ENCODE assay signal across 8 cellular contexts in the genomic region with DNA sequence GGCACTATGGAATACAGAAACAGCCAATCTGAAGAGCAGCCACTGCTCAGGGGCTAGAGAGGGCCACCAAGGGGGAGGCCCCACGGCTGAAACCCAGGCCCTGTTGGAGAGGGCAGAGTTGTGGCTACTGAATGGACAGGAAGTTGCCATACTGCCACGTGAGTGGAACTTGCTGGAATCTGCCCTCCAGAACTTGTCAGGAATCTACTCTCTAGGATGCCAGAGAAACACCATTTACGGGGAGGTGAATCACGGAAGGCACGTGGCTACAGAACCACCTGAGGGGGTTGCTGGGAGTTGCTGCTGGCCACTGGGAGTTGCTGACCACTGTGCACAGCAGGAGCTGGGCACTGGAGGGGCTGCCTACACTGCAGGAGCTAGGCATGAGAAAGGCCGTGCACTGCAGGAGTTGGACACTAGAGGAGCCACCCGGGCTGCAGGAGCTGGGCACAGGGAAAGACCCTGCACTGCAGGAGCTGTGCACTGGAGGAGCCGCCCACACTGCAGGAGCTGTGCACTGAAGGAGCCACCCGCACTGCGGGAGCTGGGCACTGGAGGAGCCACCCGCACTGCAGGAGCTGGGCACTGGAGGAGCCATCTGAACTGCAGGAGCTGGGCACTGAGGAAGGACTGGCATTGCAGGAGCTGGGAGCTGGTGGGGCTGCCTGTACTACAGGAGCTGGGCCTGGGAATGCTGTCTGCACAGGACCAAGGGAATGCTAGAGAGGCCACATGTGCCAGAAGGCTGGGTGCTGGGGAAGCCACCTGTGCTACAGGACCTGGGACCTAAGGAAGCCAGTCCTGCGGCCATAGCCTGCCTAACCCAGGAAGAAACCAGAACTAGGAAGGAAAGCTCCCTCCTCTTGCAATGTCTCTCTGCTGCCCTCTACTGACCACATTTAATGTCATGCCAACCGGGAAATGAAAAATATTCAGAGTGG.
DNase-seq lines count a peak whose midpoint lies in the region; ATAC-seq and TF ChIP-seq lines count a peak whose summit lies in the region.

No MANE protein-coding gene starts in this region.

- H3K9me3 Mint-ChIP-seq in progenitor cell of endocrine pancreas (ENCODE audit: low read depth) = no peaks in the 10 kb centered on the region

- H3K36me3 ChIP-seq in GM06990 (ENCODE audit: control insufficient read depth, insufficient read depth, low read length) = no peaks in the 10 kb centered on the region

- H3K36me3 Mint-ChIP-seq in progenitor cell of endocrine pancreas (ENCODE audit: insufficient read depth) = no peaks in the 10 kb centered on the region

- in situ Hi-C loops in SK-MEL-5 (cut with HindIII; ENCODE audit: low pct_unique_long_range_greater_than_20kb, low sequenced_read_pairs) = no loop called here

- intact Hi-C loops in left cardiac atrium (cut with DNase I) = loop anchor here (5.0 to 10.0 kb wide), 3 partner anchors 265 to 1148 kb away; partner anchors contain the start of genes MECR (in 2 of the 2) and PTPRU (in 1 of the 2)

- peak; percentile 20 for DNase-seq in GM06990 (ENCODE audit: extremely low read depth, insufficient read length)
- DNase-seq in NAMALWA (ENCODE audit: low spot score) = peak; percentile 81
- DNase-seq in SK-MEL-5 (ENCODE audit: low read depth, low spot score) = peak; percentile 78
- no peak for DNase-seq in left cardiac atrium
- peak; percentile 45 for DNase-seq in progenitor cell of endocrine pancreas (ENCODE audit: low spot score, unreplicated experiment)

- ATAC-seq in left cardiac atrium (peak; percentile 76 to 79), HG02623 (IDR thresholded peaks at IDR 0.05; ENCODE audit: unreplicated experiment) (no peak), GM21360 (IDR thresholded peaks at IDR 0.05; ENCODE audit: unreplicated experiment) (no peak)

- H3K27ac ChIP-seq in angular gyrus (ENCODE audit: low read depth, low read length) = peak overlapping the region; percentile 43

- H3K4me1 Mint-ChIP-seq in progenitor cell of endocrine pancreas (ENCODE audit: low read depth) = no peaks in the 10 kb centered on the region

- H3K4me3 Mint-ChIP-seq in progenitor cell of endocrine pancreas (ENCODE audit: low read depth) = no peak overlapping the region

- no peak overlapping the region for H3K4me3 ChIP-seq in GM06990 (replicated peaks; ENCODE audit: low read depth, low read length)

- peaks cover 17% of the 10 kb centered on the region for H3K27me3 Mint-ChIP-seq in progenitor cell of endocrine pancreas

- peaks cover 2% of the 10 kb centered on the region for H3K27me3 ChIP-seq in GM06990 (replicated peaks; ENCODE audit: control insufficient read depth, insufficient read depth, low read length)

- TF ChIP-seq CTCF in GM06990 (IDR thresholded peaks at IDR 0.05; ENCODE audit: insufficient read depth, low read length, poor library complexity, severe bottlenecking) (peak; percentile 79), progenitor cell of endocrine pancreas (IDR thresholded peaks at IDR 0.05; ENCODE audit: unreplicated experiment) (peak; percentile 76)

- H3K27ac Mint-ChIP-seq in progenitor cell of endocrine pancreas = no peak overlapping the region

Comparison
In these comparisons a context has a peak if more than half of its experiments do, and no peak if none do; other contexts are left out.
1. ATAC-seq: peak in left cardiac atrium (2 of 2); none in HG02623 (single experiment) and GM21360 (single experiment).